In the genomic region with DNA sequence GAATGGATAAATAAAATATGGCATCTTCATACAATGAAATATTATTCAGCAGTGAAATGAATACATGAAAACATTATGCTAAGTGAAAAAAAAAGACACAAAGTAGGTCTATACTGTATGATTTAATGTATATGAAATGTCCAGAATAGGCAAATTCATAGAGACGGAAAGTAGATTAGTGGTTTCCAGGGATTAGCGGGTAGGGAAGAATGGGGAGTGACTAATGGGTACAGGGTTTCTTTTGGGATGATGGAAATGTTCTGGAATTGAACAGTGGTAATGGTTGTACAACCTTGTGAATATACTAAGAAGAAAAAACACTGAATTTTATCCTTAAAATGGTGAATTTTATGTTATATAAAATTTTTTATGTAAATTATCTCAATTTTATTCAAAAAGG, we compare ENCODE assay signal across 34 cellular contexts. TPM values are rescaled to one million over a fixed set of nuclear protein-coding genes. Genes with fewer than 3 reads are reported as not detected.
"Had no signal": no experiment of that assay in that cellular context is flagged by ENCODE, and none has a peak within 500 bp of the region (broad histone marks: within the 10 kb centered on the region; RNA-seq: fewer than 3 reads in every experiment).

No MANE protein-coding gene starts in this region.

- H3K27ac ChIP-seq: adrenal gland, ascending aorta, cardiac muscle cell, WERI-Rb-1 had no signal

- H3K36me3 ChIP-seq: adrenal gland, ascending aorta, cardiac muscle cell, WERI-Rb-1 had no signal

- H3K27me3 ChIP-seq: adrenal gland, ascending aorta, cardiac muscle cell had no signal

- H3K4me1 ChIP-seq: adrenal gland, ascending aorta had no signal

- H3K4me3 ChIP-seq: adrenal gland, ascending aorta, cardiac muscle cell had no signal

- DNase-seq: activated CD4-positive, alpha-beta memory T cell treated with anti-CD3 and anti-CD28 coated beads, Interleukin-2, amount 10 ng/mL, durations not matched to agents 7 days and 5 days; activated CD4-positive, alpha-beta T cell treated with anti-CD3 and anti-CD28 coated beads for 1 hour; activated CD4-positive, alpha-beta T cell treated with anti-CD3 and anti-CD28 coated beads for 36 hours; activated CD4-positive, alpha-beta T cell treated with anti-CD3 and anti-CD28 coated beads for 48 hours; activated CD4-positive, alpha-beta T cell treated with anti-CD3 and anti-CD28 coated beads, Interleukin-2, amount 10 ng/mL, durations not matched to agents 7 days and 5 days; activated CD4-positive, alpha-beta T cell treated with anti-CD3 and anti-CD28 coated beads, Interleukin-2, amount 50 U/mL, for 48 hours; activated CD4-positive, CD25-positive, alpha-beta regulatory T cell; activated CD8-positive, alpha-beta memory T cell treated with anti-CD3 and anti-CD28 coated beads for 24 hours; activated CD8-positive, alpha-beta memory T cell treated with anti-CD3 and anti-CD28 coated beads, Interleukin-2, amount 10 ng/mL, durations not matched to agents 7 days and 5 days; activated CD8-positive, alpha-beta memory T cell treated with anti-CD3 and anti-CD28 coated beads, Interleukin-2, amount 50 U/mL, for 48 hours; activated CD8-positive, alpha-beta T cell treated with anti-CD3 and anti-CD28 coated beads, Interleukin-2, amount 10 ng/mL, durations not matched to agents 7 days and 5 days; activated effector memory CD4-positive, alpha-beta T cell treated with Interleukin-2 at 50 U/mL for 16 hours; activated gamma-delta T cell; activated naive CD4-positive, alpha-beta T cell treated with anti-CD3 and anti-CD28 coated beads, Interleukin-2, amount 50 U/mL, for 16 hours; activated naive CD4-positive, alpha-beta T cell treated with Interleukin-2 at 50 U/mL for 16 hours; activated naive CD8-positive, alpha-beta T cell treated with anti-CD3 and anti-CD28 coated beads for 36 hours; activated T-cell treated with anti-CD3 and anti-CD28 coated beads, Interleukin-2, amount 50 U/mL, for 24 hours; activated T-cell treated with anti-CD3 and anti-CD28 coated beads, Interleukin-2, amount 50 U/mL, for 48 hours; adrenal gland; amygdala; anterior cingulate cortex; caudate nucleus; T-helper 1 cell; T-helper 2 cell; T-helper 9 cell; WERI-Rb-1 had no signal

- H3K9me3 ChIP-seq: adrenal gland, ascending aorta had no signal

- ATAC-seq: activated CD4-positive, alpha-beta T cell treated with anti-CD3 and anti-CD28 coated beads for 36 hours; activated CD4-positive, CD25-positive, alpha-beta regulatory T cell treated with anti-CD3 and anti-CD28 coated beads, Interleukin-2, amount 50 U/mL, for 24 hours; activated CD8-positive, alpha-beta memory T cell treated with anti-CD3 and anti-CD28 coated beads, Interleukin-2, amount 10 ng/mL, durations not matched to agents 7 days and 5 days; activated CD8-positive, alpha-beta T cell treated with anti-CD3 and anti-CD28 coated beads, Interleukin-2, amount 10 ng/mL, durations not matched to agents 7 days and 5 days; activated naive CD4-positive, alpha-beta T cell treated with anti-CD3 and anti-CD28 coated beads, Interleukin-2, amount 50 U/mL, for 72 hours; WTC11 had no signal

RNA-seq across cellular contexts. Expression of gene CHAD, which starts 31.0 kb away (rescaled TPM):
- total RNA-seq: activated CD4-positive, alpha-beta memory T cell treated with anti-CD3 and anti-CD28 coated beads, Interleukin-2, amount 10 ng/mL, durations not matched to agents 7 days and 5 days; activated CD4-positive, alpha-beta T cell treated with anti-CD3 and anti-CD28 coated beads for 36 hours; activated CD4-positive, alpha-beta T cell treated with anti-CD3 and anti-CD28 coated beads, Interleukin-2, amount 10 ng/mL, durations not matched to agents 7 days and 5 days; activated CD8-positive, alpha-beta memory T cell treated with anti-CD3 and anti-CD28 coated beads, Interleukin-2, amount 10 ng/mL, durations not matched to agents 7 days and 5 days; activated CD8-positive, alpha-beta T cell treated with anti-CD3 and anti-CD28 coated beads, Interleukin-2, amount 10 ng/mL, durations not matched to agents 7 days and 5 days; activated naive CD4-positive, alpha-beta T cell treated with anti-CD3 and anti-CD28 coated beads, Interleukin-2, amount 50 U/mL, for 72 hours; activated naive CD8-positive, alpha-beta T cell treated with anti-CD3 and anti-CD28 coated beads for 36 hours; activated T-helper 2 cell treated with anti-CD3 and anti-CD28 coated beads, Interferon-gamma antibody, Interleukin-2, Interleukin-4, amounts not matched to agents 10 μg/mL and 5 μg/mL and 100 μg/mL, durations not matched to agents 14 hours and 24 hours and 36 hours; ascending aorta; bronchial epithelial cell; cardiac muscle cell; cerebellum had no signal

RNA-seq across cellular contexts. Expression of gene EPN3, which starts 32.8 kb away (rescaled TPM):
- total RNA-seq: activated CD4-positive, alpha-beta memory T cell treated with anti-CD3 and anti-CD28 coated beads, Interleukin-2, amount 10 ng/mL, durations not matched to agents 7 days and 5 days; activated CD4-positive, alpha-beta T cell treated with anti-CD3 and anti-CD28 coated beads for 36 hours; activated CD4-positive, alpha-beta T cell treated with anti-CD3 and anti-CD28 coated beads, Interleukin-2, amount 10 ng/mL, durations not matched to agents 7 days and 5 days; activated CD8-positive, alpha-beta memory T cell treated with anti-CD3 and anti-CD28 coated beads, Interleukin-2, amount 10 ng/mL, durations not matched to agents 7 days and 5 days; activated CD8-positive, alpha-beta T cell treated with anti-CD3 and anti-CD28 coated beads, Interleukin-2, amount 10 ng/mL, durations not matched to agents 7 days and 5 days; activated naive CD4-positive, alpha-beta T cell treated with anti-CD3 and anti-CD28 coated beads, Interleukin-2, amount 50 U/mL, for 72 hours; activated naive CD8-positive, alpha-beta T cell treated with anti-CD3 and anti-CD28 coated beads for 36 hours; activated T-helper 2 cell treated with anti-CD3 and anti-CD28 coated beads, Interferon-gamma antibody, Interleukin-2, Interleukin-4, amounts not matched to agents 10 μg/mL and 5 μg/mL and 100 μg/mL, durations not matched to agents 14 hours and 24 hours and 36 hours had no signal
